In genomic region chr14:68789798-68790655, GRCh38 we compare ENCODE assay signal across 8 cellular contexts.
DNase-seq lines count a peak whose midpoint lies in the region; ATAC-seq and TF ChIP-seq lines count a peak whose summit lies in the region.

No MANE protein-coding gene starts in this region.

- H3K4me3 ChIP-seq in GM12864 (ENCODE audit: low read depth, low read length) = peak overlapping the region; percentile 72
- peak overlapping the region; percentile 87 for H3K4me3 ChIP-seq in fibroblast of mammary gland (ENCODE audit: control insufficient read depth, low read depth, low read length)
- peak overlapping the region; percentile 99 for H3K4me3 ChIP-seq in neuron (ENCODE audit: low read length)

- TF ChIP-seq CTCF in GM12864 (IDR thresholded peaks at IDR 0.05; ENCODE audit: low read depth, low read length, missing control alignments) (no peak), VCaP (conservative IDR thresholded peaks at IDR 0.05) (no peak), fibroblast of mammary gland (conservative IDR thresholded peaks at IDR 0.05; ENCODE audit: control insufficient read depth, insufficient read depth, low read depth, low read length) (no peak)

- H3K4me1 ChIP-seq in neuron (ENCODE audit: insufficient read depth, low read length) = peaks cover 32% of the 10 kb centered on the region

- no peaks in the 10 kb centered on the region for H3K9me3 ChIP-seq in neuron (ENCODE audit: low read length)

- DNase-seq in GM12864 (ENCODE audit: low read depth) (no peak), fibroblast of mammary gland (ENCODE audit: low read depth) (no peak), SW 1271 (lab: John Stamatoyannopoulos, UW) (no peak)
- no peak for DNase-seq in NK-92 treated with Interleukin-12 subunit alpha and Interleukin-12 subunit beta, amount 100 ng/mL, for 24 hours (lab: John Stamatoyannopoulos, UW)

- ATAC-seq in GM21825 (IDR thresholded peaks at IDR 0.05; ENCODE audit: unreplicated experiment) (no peak), GM19463 (IDR thresholded peaks at IDR 0.05; ENCODE audit: unreplicated experiment) (no peak)

- H3K27ac ChIP-seq in VCaP = peak overlapping the region; percentile 11; the same call in 1 of the 2 replicates

- H3K27me3 ChIP-seq in neuron (ENCODE audit: insufficient read depth, low read length) = no peaks in the 10 kb centered on the region

- H3K36me3 ChIP-seq in neuron (ENCODE audit: insufficient read depth, low read length) = peaks cover 43% of the 10 kb centered on the region

- H2AFZ ChIP-seq in neuron (ENCODE audit: low read depth, low read length) = no peak overlapping the region
